Comparison of ENCODE assay signal across 7 cellular contexts in the genomic region with DNA sequence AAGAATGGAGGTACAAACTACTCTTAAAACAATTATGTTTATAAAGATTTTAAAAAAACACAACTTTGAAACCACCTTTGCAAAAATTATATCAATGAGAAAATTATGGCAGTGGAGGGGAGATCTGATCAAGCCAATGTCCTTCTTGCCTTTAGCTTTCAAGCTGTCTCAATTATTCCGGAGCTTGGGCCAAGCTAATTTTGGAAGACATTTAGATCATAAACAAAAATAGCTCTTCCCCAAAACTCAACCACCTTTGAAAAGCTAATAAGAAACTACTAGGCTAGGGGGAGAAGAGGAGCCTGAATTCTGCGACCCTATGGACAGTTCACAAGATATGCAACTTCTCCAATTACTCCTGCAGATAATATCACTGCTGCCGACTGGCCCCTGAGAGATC.
"Had no signal": no experiment of that assay in that cellular context is flagged by ENCODE, and none has a peak within 500 bp of the region (broad histone marks: within the 10 kb centered on the region; RNA-seq: fewer than 3 reads in every experiment).

No MANE protein-coding gene starts in this region.

- DNase-seq: H9, HCEC 1CT, KBM-7 had no signal

- ATAC-seq: GM23338, HepG2 had no signal

- H3K36me3 Mint-ChIP-seq: IgD-negative memory B cell had no signal

- H3K27ac Mint-ChIP-seq: GM23338, H9, IgD-negative memory B cell had no signal

- H3K27ac ChIP-seq: HL-60 had no signal

- H3K4me3 ChIP-seq: GM23338 had no signal

- H3K4me3 Mint-ChIP-seq: GM23338, H9, IgD-negative memory B cell had no signal
